8 cellular contexts compared by ENCODE assay signal in genomic region chr3:195954052-195954751, GRCh38. TPM values are rescaled to one million over a fixed set of nuclear protein-coding genes. Genes with fewer than 3 reads are reported as not detected.
DNase-seq lines count a peak whose midpoint lies in the region; ATAC-seq, FAIRE-seq and TF ChIP-seq lines count a peak whose summit lies in the region.
"Not testable (repeated sequence)": the region's sequence is repeated elsewhere in the genome, so short reads cannot be mapped to it uniquely, and the experiment has no call there.

No MANE protein-coding gene starts in this region.

- H3K27me3 ChIP-seq in HL-60 (ENCODE audit: insufficient read depth, poor library complexity, severe bottlenecking); body of pancreas; right atrium auricular region; pancreas: not testable (repeated sequence)

- TF ChIP-seq POLR2A in body of pancreas (IDR thresholded peaks at IDR 0.05): peak; percentile 53 to 80 (median 78)

- peaks cover 47% of the 10 kb centered on the region for H3K4me1 Mint-ChIP-seq in stimulated activated naive CD8-positive, alpha-beta T cell treated with anti-CD3 and anti-CD28 coated beads, Interleukin-15, amount 100 ng/mL, for 72 hours

- H3K4me3 ChIP-seq in GM08714 (ENCODE audit: low read length) (peak overlapping the region; percentile 58; the same call in 1 of the 2 replicates), HL-60 (replicated peaks; ENCODE audit: insufficient read depth, low read length) (peak overlapping the region; percentile 37), right atrium auricular region (peak overlapping the region; percentile 23 to 50), pancreas (peak overlapping the region in 3 of 4 donors; percentile 23 to 45 (median 37))
- H3K4me3 ChIP-seq in body of pancreas: not testable (repeated sequence)

- 0% methylated on average over 19 of the region's 84 CpGs; no CpG with 5 or more reads in 1 of the 2 donors for WGBS in body of pancreas, 2 donors
- 0 to 1% methylated on average over 13 to 61 of the region's 84 CpGs for WGBS in pancreas, 2 donors

- H3K9me3 ChIP-seq in body of pancreas, right atrium auricular region, pancreas: not testable (repeated sequence)

- FAIRE-seq in pancreas (lab: Jason Lieb, UNC): not testable (repeated sequence)

- peak overlapping the region; percentile 81 to 93 for H3K27ac Mint-ChIP-seq in stimulated activated naive CD8-positive, alpha-beta T cell treated with anti-CD3 and anti-CD28 coated beads, Interleukin-15, amount 100 ng/mL, for 72 hours

- H3K36me3 ChIP-seq in body of pancreas (replicated peaks in 1 of 2; ENCODE audit: insufficient read depth in 1 of 2, low read depth in 2 of 2); right atrium auricular region; pancreas: not testable (repeated sequence)

- H3K9me3 Mint-ChIP-seq in stimulated activated naive CD8-positive, alpha-beta T cell treated with anti-CD3 and anti-CD28 coated beads, Interleukin-15, amount 100 ng/mL, for 72 hours: not testable (repeated sequence)

- peak; percentile 97 for ATAC-seq in GM21723 (IDR thresholded peaks at IDR 0.05; ENCODE audit: unreplicated experiment)
- ATAC-seq in body of pancreas: peak; percentile 98
- peak; percentile 92 to 99 (median 96) for ATAC-seq in pancreas
- peak; percentile 97 for ATAC-seq in stimulated activated naive CD8-positive, alpha-beta T cell treated with anti-CD3 and anti-CD28 coated beads, Interleukin-15, amount 100 ng/mL, for 72 hours

- peak overlapping the region; percentile 80 to 81 for H3K4me3 Mint-ChIP-seq in stimulated activated naive CD8-positive, alpha-beta T cell treated with anti-CD3 and anti-CD28 coated beads, Interleukin-15, amount 100 ng/mL, for 72 hours

- H3K4me1 ChIP-seq in body of pancreas, right atrium auricular region, pancreas: not testable (repeated sequence)

- not testable (repeated sequence) for H3K27me3 Mint-ChIP-seq in stimulated activated naive CD8-positive, alpha-beta T cell treated with anti-CD3 and anti-CD28 coated beads, Interleukin-15, amount 100 ng/mL, for 72 hours

- H3K27ac ChIP-seq in HL-60 (replicated peaks); right atrium auricular region: not testable (repeated sequence)
- H3K27ac ChIP-seq in body of pancreas (peak overlapping the region in 3 of 4 donors; percentile 68 to 75 (median 75)), pancreas (peak overlapping the region in 3 of 4 donors; percentile 42 to 66 (median 44))

- intact Hi-C loops in body of pancreas (cut with DNase I); pancreas (cut with DNase I): not testable (repeated sequence)

- not testable (repeated sequence) for TF ChIP-seq CTCF in HL-60 (IDR thresholded peaks at IDR 0.05; ENCODE audit: insufficient read depth, low read length); body of pancreas (IDR thresholded peaks at IDR 0.05); right atrium auricular region (IDR thresholded peaks at IDR 0.05); pancreas (IDR thresholded peaks at IDR 0.05)

- DNase-seq in HL-60 (ENCODE audit: low read depth in 1 of 2, low spot score in 1 of 2) (peak in 1 of 2 experiments; percentile 52), body of pancreas (peak; percentile 77 to 90 (median 82)), pancreas (peak in 4 of 6 donors; percentile 84 to 93 (median 90))
- DNase-seq in activated CD4-positive, CD25-positive, alpha-beta regulatory T cell treated with anti-CD3 and anti-CD28 coated beads, Interleukin-2, amount 50 U/mL, for 16 hours (ENCODE audit: low read depth, low spot score): peak; percentile 47
- not testable (repeated sequence) for DNase-seq in right atrium auricular region (ENCODE audit: low spot score)
- DNase-seq in stimulated activated naive CD8-positive, alpha-beta T cell treated with anti-CD3 and anti-CD28 coated beads, Interleukin-15, amount 100 ng/mL, for 72 hours: peak; percentile 82 to 91

RNA-seq across cellular contexts. Expression of gene TNK2, which starts 45.9 kb away (rescaled TPM):
- total RNA-seq in body of pancreas (10 to 100 TPM; 25.9 to 49.1 TPM), right atrium auricular region (10 to 100 TPM; 26.5 to 38.6 TPM), pancreas (10 to 100 TPM; 21.0 to 29.5 (median 22.5) TPM)
- polyA plus RNA-seq in pancreas: 10 to 100 TPM; 72.8 to 91.2 TPM
